In genomic region chr1:114334297-114334696, GRCh38 we compare ENCODE assay signal across 12 cellular contexts.
"Had no signal": no experiment of that assay in that cellular context is flagged by ENCODE, and none has a peak within 500 bp of the region (broad histone marks: within the 10 kb centered on the region; RNA-seq: fewer than 3 reads in every experiment).

No MANE protein-coding gene starts in this region.

- H3K36me3 Mint-ChIP-seq: WTC11 had no signal

- ATAC-seq: heart left ventricle, left lung, sciatic nerve, WTC11 had no signal

- H3K9me3 ChIP-seq: colonic mucosa, heart left ventricle, left lung, transverse colon had no signal

- H3K4me3 ChIP-seq: cardiac muscle cell, colonic mucosa, heart left ventricle, left lung, transverse colon had no signal

- H3K27me3 ChIP-seq: cardiac muscle cell, colonic mucosa, transverse colon had no signal

- H3K4me3 Mint-ChIP-seq: WTC11 had no signal

- H3K27ac ChIP-seq: cardiac muscle cell, colonic mucosa, left lung, transverse colon had no signal

- H3K4me1 Mint-ChIP-seq: WTC11 had no signal

- H3K4me1 ChIP-seq: colonic mucosa, left lung, transverse colon had no signal

- DNase-seq: activated CD4-positive, alpha-beta T cell treated with anti-CD3 and anti-CD28 coated beads, Interleukin-2, amount 50 U/mL, for 48 hours; activated effector memory CD4-positive, alpha-beta T cell treated with Interleukin-2 at 50 U/mL for 16 hours; colonic mucosa; heart left ventricle; left lung; stimulated activated CD4-positive, alpha-beta T cell treated with anti-CD3 and anti-CD28 coated beads, Interleukin-2, amount 100 ng/mL, for 24 hours; stimulated activated naive CD4-positive, alpha-beta T cell; substantia nigra; transverse colon had no signal

- H3K36me3 ChIP-seq: cardiac muscle cell, colonic mucosa, heart left ventricle, left lung, transverse colon had no signal

- H3K27ac Mint-ChIP-seq: WTC11 had no signal
